19 cellular contexts compared by ENCODE assay signal in the genomic region with DNA sequence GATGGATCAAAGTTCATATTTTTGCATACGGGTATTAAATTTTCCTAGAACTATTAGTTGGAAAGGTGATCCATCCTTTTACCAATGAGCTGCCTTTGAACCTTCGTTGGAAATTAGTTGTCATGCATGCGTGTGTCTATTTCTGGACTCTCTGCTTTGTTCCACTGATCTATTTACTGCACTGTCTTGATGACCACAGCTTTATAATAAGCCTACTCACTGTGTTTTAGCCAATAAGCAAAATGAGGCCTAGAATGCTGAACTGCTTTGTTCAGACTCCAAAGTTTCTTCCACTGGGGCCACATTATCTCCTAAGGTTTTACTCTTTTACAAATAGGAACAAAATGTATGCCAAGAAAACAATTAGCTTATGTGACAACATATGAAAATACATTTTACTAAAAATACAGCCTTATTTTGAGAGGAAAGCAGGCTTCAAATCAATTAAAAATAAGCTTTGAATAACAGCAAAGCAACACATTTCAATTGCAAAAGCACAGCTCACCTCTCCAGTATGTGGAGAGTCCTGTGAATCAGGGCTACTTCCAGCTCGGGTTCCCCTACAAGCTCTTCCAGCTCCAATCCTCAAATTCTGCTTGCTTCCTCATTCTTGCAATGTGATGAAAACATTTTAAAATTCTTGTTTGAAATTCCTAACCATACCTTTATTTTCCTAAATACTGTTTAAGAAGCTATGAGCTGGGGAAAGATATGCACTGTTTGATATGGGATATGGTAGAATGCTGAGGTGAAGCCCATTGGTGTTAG.
DNase-seq lines count a peak whose midpoint lies in the region; ATAC-seq and TF ChIP-seq lines count a peak whose summit lies in the region.
"Had no signal": no experiment of that assay in that cellular context is flagged by ENCODE, and none has a peak within 500 bp of the region (broad histone marks: within the 10 kb centered on the region; RNA-seq: fewer than 3 reads in every experiment).

No MANE protein-coding gene starts in this region.

- no peaks in the 10 kb centered on the region for H3K4me1 Mint-ChIP-seq in type B pancreatic cell (ENCODE audit: unreplicated experiment)
- H3K4me1 Mint-ChIP-seq: neural progenitor cell had no signal

- no peaks in the 10 kb centered on the region for H3K36me3 ChIP-seq in left lung
- H3K36me3 ChIP-seq: cardiac muscle cell, neural progenitor cell had no signal

- peak; percentile 83 for ATAC-seq in left lung
- ATAC-seq: activated naive CD8-positive, alpha-beta T cell treated with anti-CD3 and anti-CD28 coated beads, Interleukin-2, amount 50 U/mL, for 24 hours had no signal

- intact Hi-C loops in left lung (cut with DNase I), result no loop called here

- H3K36me3 Mint-ChIP-seq in type B pancreatic cell, result no peaks in the 10 kb centered on the region
- H3K36me3 Mint-ChIP-seq: immature natural killer cell, mesothelial cell of epicardium, neural progenitor cell had no signal

- H3K27ac Mint-ChIP-seq in type B pancreatic cell, result peak overlapping the region; percentile 39
- H3K27ac Mint-ChIP-seq: activated naive CD8-positive, alpha-beta T cell treated with anti-CD3 and anti-CD28 coated beads, Interleukin-2, amount 50 U/mL, for 24 hours; immature natural killer cell; mesothelial cell of epicardium; neural progenitor cell; T-helper 2 cell treated with Interferon-gamma antibody and Interleukin-4, amounts not matched to agents 5 μg/mL and 100 μg/mL, for 36 hours had no signal

- H3K4me3 ChIP-seq in epithelial cell of esophagus (ENCODE audit: low read length) (no peak overlapping the region), left lung (no peak overlapping the region)
- H3K4me3 ChIP-seq: cardiac muscle cell, neural progenitor cell had no signal

- H3K4me3 Mint-ChIP-seq in type B pancreatic cell, result no peak overlapping the region
- H3K4me3 Mint-ChIP-seq: activated naive CD8-positive, alpha-beta T cell treated with anti-CD3 and anti-CD28 coated beads, Interleukin-2, amount 50 U/mL, for 24 hours; immature natural killer cell; mesothelial cell of epicardium; neural progenitor cell; T-helper 2 cell treated with Interferon-gamma antibody and Interleukin-4, amounts not matched to agents 5 μg/mL and 100 μg/mL, for 36 hours had no signal

- peak overlapping the region; percentile 33 to 39 for H3K27ac ChIP-seq in left lung
- H3K27ac ChIP-seq: cardiac muscle cell, neural progenitor cell had no signal

- no peaks in the 10 kb centered on the region for H3K9me3 ChIP-seq in left lung

- H3K27me3 ChIP-seq in left lung, result no peaks in the 10 kb centered on the region
- H3K27me3 ChIP-seq: cardiac muscle cell, neural progenitor cell had no signal

- TF ChIP-seq CTCF in epithelial cell of esophagus (IDR thresholded peaks at IDR 0.05; ENCODE audit: insufficient read depth, low read depth, low read length, missing control alignments) (no peak), left lung (IDR thresholded peaks at IDR 0.05) (no peak), type B pancreatic cell (conservative IDR thresholded peaks at IDR 0.05) (no peak)

- no peaks in the 10 kb centered on the region for H3K27me3 Mint-ChIP-seq in type B pancreatic cell
- H3K27me3 Mint-ChIP-seq: activated naive CD8-positive, alpha-beta T cell treated with anti-CD3 and anti-CD28 coated beads, Interleukin-2, amount 50 U/mL, for 24 hours had no signal

- no peaks in the 10 kb centered on the region for H3K4me1 ChIP-seq in left lung
- H3K4me1 ChIP-seq: neural progenitor cell had no signal

- DNase-seq in HPDE6-E6E7 (ENCODE audit: extremely low spot score) (peak; percentile 13), epithelial cell of esophagus (ENCODE audit: low read depth) (peak; percentile 65), left lung (no peak), type B pancreatic cell (ENCODE audit: extremely low spot score, unreplicated experiment) (no peak), NCI-H1417 treated with DMSO at 0.1 percent for 48 hours (lab: John Stamatoyannopoulos, UW) (no peak), HT-29 (ENCODE audit: low spot score) (no peak)
- DNase-seq in NK-92 treated with Interleukin-12 subunit alpha and Interleukin-12 subunit beta, amount 100 ng/mL, for 24 hours (lab: John Stamatoyannopoulos, UW), result no peak
- DNase-seq: activated CD4-positive, alpha-beta T cell treated with anti-CD3 and anti-CD28 coated beads for 1 hour; activated naive CD8-positive, alpha-beta T cell treated with anti-CD3 and anti-CD28 coated beads, Interleukin-2, amount 50 U/mL, for 24 hours; COR-L47; GOT3; immature natural killer cell; MV-4-11; NCI-H774; stimulated activated naive CD4-positive, alpha-beta T cell treated with Interleukin-2 at 50 U/mL for 16 hours had no signal

- no peaks in the 10 kb centered on the region for H3K9me3 Mint-ChIP-seq in type B pancreatic cell
- H3K9me3 Mint-ChIP-seq: activated naive CD8-positive, alpha-beta T cell treated with anti-CD3 and anti-CD28 coated beads, Interleukin-2, amount 50 U/mL, for 24 hours; immature natural killer cell; mesothelial cell of epicardium; neural progenitor cell; T-helper 2 cell treated with Interferon-gamma antibody and Interleukin-4, amounts not matched to agents 5 μg/mL and 100 μg/mL, for 36 hours had no signal

Comparison
In these comparisons a context has a peak if more than half of its experiments do, and no peak if none do; other contexts are left out.
1. DNase-seq: peak in HPDE6-E6E7 (single experiment) and epithelial cell of esophagus (single experiment); none in left lung (0 of 2), type B pancreatic cell (single experiment), NCI-H1417 treated with DMSO at 0.1 percent for 48 hours (single experiment), NK-92 treated with Interleukin-12 subunit alpha and Interleukin-12 subunit beta, amount 100 ng/mL, for 24 hours (single experiment) and HT-29 (single experiment).